8 cellular contexts compared by ENCODE assay signal in genomic region chr1:224851210-224851849, GRCh38.
DNase-seq lines count a peak whose midpoint lies in the region; ATAC-seq and TF ChIP-seq lines count a peak whose summit lies in the region.

No MANE protein-coding gene starts in this region.

- CTCF ChIA-PET in activated CD4-positive, alpha-beta memory T cell treated with anti-CD3 and anti-CD28 coated beads for 36 hours (lab: Charles Lee) = interaction anchor here (0.5 to 7.2 kb wide), 29 partner anchors 9 to 353 kb away, joined by 3 to 134 read pairs (median 4); no protein-coding TSS in a partner anchor

- ATAC-seq in HG02870 (IDR thresholded peaks at IDR 0.05; ENCODE audit: unreplicated experiment) = peak; percentile 61
- ATAC-seq in stimulated activated effector memory CD8-positive, alpha-beta T cell treated with anti-CD3 and anti-CD28 coated beads, Interleukin-12 subunit alpha, Interleukin-12 subunit beta, amount 100 ng/mL, for 72 hours = peak; percentile 65

- H3K4me1 Mint-ChIP-seq in activated CD4-positive, alpha-beta memory T cell treated with anti-CD3 and anti-CD28 coated beads for 36 hours (ENCODE audit: low read depth) = no peaks in the 10 kb centered on the region
- H3K4me1 Mint-ChIP-seq in mesothelial cell of epicardium = no peaks in the 10 kb centered on the region
- no peaks in the 10 kb centered on the region for H3K4me1 Mint-ChIP-seq in stimulated activated effector memory CD8-positive, alpha-beta T cell treated with anti-CD3 and anti-CD28 coated beads, Interleukin-12 subunit alpha, Interleukin-12 subunit beta, amount 100 ng/mL, for 72 hours

- no peaks in the 10 kb centered on the region for H3K36me3 Mint-ChIP-seq in activated CD4-positive, alpha-beta memory T cell treated with anti-CD3 and anti-CD28 coated beads for 36 hours
- no peaks in the 10 kb centered on the region for H3K36me3 Mint-ChIP-seq in mesothelial cell of epicardium
- H3K36me3 Mint-ChIP-seq in stimulated activated effector memory CD8-positive, alpha-beta T cell treated with anti-CD3 and anti-CD28 coated beads, Interleukin-12 subunit alpha, Interleukin-12 subunit beta, amount 100 ng/mL, for 72 hours = no peaks in the 10 kb centered on the region

- POLR2A ChIA-PET in activated CD4-positive, alpha-beta memory T cell treated with anti-CD3 and anti-CD28 coated beads for 36 hours (lab: Charles Lee) = no interaction called here

- H3K27ac Mint-ChIP-seq in activated CD4-positive, alpha-beta memory T cell treated with anti-CD3 and anti-CD28 coated beads for 36 hours = no peak overlapping the region
- H3K27ac Mint-ChIP-seq in mesothelial cell of epicardium = no peak overlapping the region
- H3K27ac Mint-ChIP-seq in stimulated activated effector memory CD8-positive, alpha-beta T cell treated with anti-CD3 and anti-CD28 coated beads, Interleukin-12 subunit alpha, Interleukin-12 subunit beta, amount 100 ng/mL, for 72 hours = no peak overlapping the region

- peaks cover 7% of the 10 kb centered on the region for H3K27me3 Mint-ChIP-seq in activated CD4-positive, alpha-beta memory T cell treated with anti-CD3 and anti-CD28 coated beads for 36 hours
- H3K27me3 Mint-ChIP-seq in mesothelial cell of epicardium (ENCODE audit: low read depth) = no peaks in the 10 kb centered on the region

- H3K36me3 ChIP-seq in effector memory CD4-positive, alpha-beta T cell (ENCODE audit: control insufficient read depth, insufficient read depth, low read length) = no peaks in the 10 kb centered on the region

- no peaks in the 10 kb centered on the region for H3K9me3 Mint-ChIP-seq in activated CD4-positive, alpha-beta memory T cell treated with anti-CD3 and anti-CD28 coated beads for 36 hours
- H3K9me3 Mint-ChIP-seq in mesothelial cell of epicardium = no peaks in the 10 kb centered on the region
- H3K9me3 Mint-ChIP-seq in stimulated activated effector memory CD8-positive, alpha-beta T cell treated with anti-CD3 and anti-CD28 coated beads, Interleukin-12 subunit alpha, Interleukin-12 subunit beta, amount 100 ng/mL, for 72 hours = no peaks in the 10 kb centered on the region

- intact Hi-C loops in activated CD4-positive, alpha-beta memory T cell treated with anti-CD3 and anti-CD28 coated beads for 36 hours (cut with micrococcal nuclease) = loop anchor here (1.0 to 5.0 kb wide), 3 partner anchors 149 to 338 kb away; no protein-coding TSS in a partner anchor

- TF ChIP-seq CTCF in 22Rv1 (IDR thresholded peaks at IDR 0.05) = peak; percentile 97
- TF ChIP-seq CTCF in GM12872 (IDR thresholded peaks at IDR 0.05; ENCODE audit: insufficient read depth, low read depth, low read length) = peak; percentile 87
- peak; percentile 59 for TF ChIP-seq CTCF in mesothelial cell of epicardium (IDR thresholded peaks at IDR 0.05; ENCODE audit: unreplicated experiment)

- H3K4me3 ChIP-seq in effector memory CD4-positive, alpha-beta T cell (ENCODE audit: insufficient read depth, low read depth, low read length, poor library complexity, severe bottlenecking) = no peak overlapping the region

- no peak overlapping the region for H3K4me3 Mint-ChIP-seq in activated CD4-positive, alpha-beta memory T cell treated with anti-CD3 and anti-CD28 coated beads for 36 hours
- H3K4me3 Mint-ChIP-seq in mesothelial cell of epicardium = no peak overlapping the region
- no peak overlapping the region for H3K4me3 Mint-ChIP-seq in stimulated activated effector memory CD8-positive, alpha-beta T cell treated with anti-CD3 and anti-CD28 coated beads, Interleukin-12 subunit alpha, Interleukin-12 subunit beta, amount 100 ng/mL, for 72 hours

- no peaks in the 10 kb centered on the region for H3K9me3 ChIP-seq in effector memory CD4-positive, alpha-beta T cell (ENCODE audit: control insufficient read depth, low read length)

- DNase-seq in NCI-H2227 treated with DMSO at 0.1 percent for 48 hours (lab: John Stamatoyannopoulos, UW) (peak; percentile 9), mesothelial cell of epicardium (ENCODE audit: low spot score in 2 of 2, unreplicated experiment in 2 of 2) (peak in 1 of 2 experiments; percentile 42)
- peak; percentile 69 for DNase-seq in activated CD4-positive, alpha-beta memory T cell treated with anti-CD3 and anti-CD28 coated beads for 36 hours
- DNase-seq in effector memory CD4-positive, alpha-beta T cell = peak in 2 of 3 donors; percentile 8 to 25
- peak; percentile 40 to 72 for DNase-seq in stimulated activated effector memory CD8-positive, alpha-beta T cell treated with anti-CD3 and anti-CD28 coated beads, Interleukin-12 subunit alpha, Interleukin-12 subunit beta, amount 100 ng/mL, for 72 hours (ENCODE audit: low spot score in 2 of 2)

- H3K27me3 ChIP-seq in effector memory CD4-positive, alpha-beta T cell (replicated peaks; ENCODE audit: control insufficient read depth, insufficient read depth, low read length, poor library complexity, severe bottlenecking) = no peaks in the 10 kb centered on the region

- no peaks in the 10 kb centered on the region for H3K4me1 ChIP-seq in effector memory CD4-positive, alpha-beta T cell (ENCODE audit: control insufficient read depth, insufficient read depth, low read length, poor library complexity, severe bottlenecking)

- no peak overlapping the region for H3K27ac ChIP-seq in 22Rv1
- H3K27ac ChIP-seq in effector memory CD4-positive, alpha-beta T cell (ENCODE audit: insufficient read depth, low read length, poor library complexity, severe bottlenecking) = no peak overlapping the region
